ENCODE assay signal across 37 cellular contexts in genomic region chr3:24573576-24573975, GRCh38.
DNase-seq lines count a peak whose midpoint lies in the region; ATAC-seq, FAIRE-seq and TF ChIP-seq lines count a peak whose summit lies in the region.
"Had no signal": no experiment of that assay in that cellular context is flagged by ENCODE, and none has a peak within 500 bp of the region (broad histone marks: within the 10 kb centered on the region; RNA-seq: fewer than 3 reads in every experiment).

No MANE protein-coding gene starts in this region.

- no peak overlapping the region for H3K27ac Mint-ChIP-seq in activated CD4-positive, alpha-beta T cell treated with anti-CD3 and anti-CD28 coated beads, Interleukin-2, amount 10 ng/mL, durations not matched to agents 24 days and 14 days
- H3K27ac Mint-ChIP-seq in nephron progenitor cell: peak overlapping the region; percentile 18
- H3K27ac Mint-ChIP-seq: B cell; CD14-positive monocyte; CD4-positive, alpha-beta memory T cell; CD4-positive, alpha-beta T cell; CD4-positive, CD25-positive, alpha-beta regulatory T cell; CD8-positive, alpha-beta memory T cell; CD8-positive, alpha-beta T cell had no signal

- peak; percentile 6 for DNase-seq in activated CD4-positive, alpha-beta T cell treated with anti-CD3 and anti-CD28 coated beads, Interleukin-2, amount 10 ng/mL, durations not matched to agents 24 days and 14 days
- no peak for DNase-seq in activated CD4-positive, alpha-beta T cell treated with anti-CD3 and anti-CD28 coated beads, Interleukin-2, amount 50 U/mL, for 4 hours
- DNase-seq in endothelial cell of umbilical vein (ENCODE audit: low read depth, low spot score) (no peak), fibroblast of mammary gland (ENCODE audit: low read depth) (peak; percentile 59), nephron progenitor cell (no peak)
- DNase-seq in stimulated activated CD8-positive, alpha-beta memory T cell treated with anti-CD3 and anti-CD28 coated beads, Interleukin-4, amount 100 ng/mL, for 48 hours: no peak
- DNase-seq: 8988T; ACHN; AML-193; BE2C; C1 segment of cervical spinal cord; Caco-2; Calu3; CD4-positive, alpha-beta memory T cell; CD4-positive, alpha-beta T cell; CD4-positive, CD25-positive, alpha-beta regulatory T cell; CD8-positive, alpha-beta memory T cell; CD8-positive, alpha-beta T cell; COR-L47; DMS 273 treated with DMSO at 0.1 percent for 48 hours; DMS153; DMS53; DMS79; DMS79 treated with DMSO at 0.1 percent for 48 hours; DND-41; EL had no signal

- no peaks in the 10 kb centered on the region for H3K27me3 Mint-ChIP-seq in activated CD4-positive, alpha-beta T cell treated with anti-CD3 and anti-CD28 coated beads, Interleukin-2, amount 10 ng/mL, durations not matched to agents 24 days and 14 days
- H3K27me3 Mint-ChIP-seq in nephron progenitor cell (ENCODE audit: low read depth, poor library complexity): peaks cover 5% of the 10 kb centered on the region
- H3K27me3 Mint-ChIP-seq: B cell; CD4-positive, alpha-beta memory T cell; CD4-positive, alpha-beta T cell; CD4-positive, CD25-positive, alpha-beta regulatory T cell had no signal

- BruUV-seq in endothelial cell of umbilical vein (replicated peaks; lab: Mats Ljungman, UMichigan): no TSS peak

- dilution Hi-C loops in endothelial cell of umbilical vein (cut with MboI; ENCODE audit: extremely low pct_ligation_motif_present, low sequenced_read_pairs): no loop called here

- no peaks in the 10 kb centered on the region for H3K79me2 ChIP-seq in endothelial cell of umbilical vein (ENCODE audit: control insufficient read depth, insufficient read depth, low read length)

- no peaks in the 10 kb centered on the region for H3K36me3 ChIP-seq in endothelial cell of umbilical vein (ENCODE audit: control insufficient read depth in 2 of 2, extremely low read depth in 1 of 2, insufficient read depth in 2 of 2, low read length in 2 of 2)
- H3K36me3 ChIP-seq: BE2C; BLaER1; BLaER1 treated with 17β-estradiol and CSF1 and Interleukin-3, amounts not matched to agents 10 nM and 100 nM had no signal

- H3K9ac ChIP-seq in endothelial cell of umbilical vein (replicated peaks; ENCODE audit: extremely low read depth, insufficient read depth, low read length): no peak overlapping the region
- H3K9ac ChIP-seq: BLaER1; BLaER1 treated with 17β-estradiol and CSF1 and Interleukin-3, amounts not matched to agents 10 nM and 100 nM had no signal

- H3K27ac ChIP-seq in endothelial cell of umbilical vein (ENCODE audit: insufficient read depth, low read depth, low read length): no peak overlapping the region
- H3K27ac ChIP-seq: 22Rv1; A549; BLaER1; BLaER1 treated with 17β-estradiol and CSF1 and Interleukin-3, amounts not matched to agents 10 nM and 100 nM; C4-2B had no signal

- H3K4me1 ChIP-seq in endothelial cell of umbilical vein (ENCODE audit: control insufficient read depth, extremely low read depth, insufficient read depth, low read length): no peaks in the 10 kb centered on the region
- H3K4me1 ChIP-seq: A549; BE2C; BLaER1; BLaER1 treated with 17β-estradiol and CSF1 and Interleukin-3, amounts not matched to agents 10 nM and 100 nM; Caco-2 had no signal

- H3K9me1 ChIP-seq in endothelial cell of umbilical vein (replicated peaks; ENCODE audit: control insufficient read depth, extremely low read depth, insufficient read depth, low read length): no peaks in the 10 kb centered on the region

- peaks cover 10% of the 10 kb centered on the region for H3K9me3 Mint-ChIP-seq in activated CD4-positive, alpha-beta T cell treated with anti-CD3 and anti-CD28 coated beads, Interleukin-2, amount 10 ng/mL, durations not matched to agents 24 days and 14 days
- peaks cover 24% of the 10 kb centered on the region for H3K9me3 Mint-ChIP-seq in nephron progenitor cell

- H3K36me3 Mint-ChIP-seq in activated CD4-positive, alpha-beta T cell treated with anti-CD3 and anti-CD28 coated beads, Interleukin-2, amount 10 ng/mL, durations not matched to agents 24 days and 14 days (ENCODE audit: low read depth): no peaks in the 10 kb centered on the region
- no peaks in the 10 kb centered on the region for H3K36me3 Mint-ChIP-seq in nephron progenitor cell (ENCODE audit: low read depth)
- H3K36me3 Mint-ChIP-seq: CD14-positive monocyte; CD4-positive, alpha-beta memory T cell; CD4-positive, CD25-positive, alpha-beta regulatory T cell; CD8-positive, alpha-beta memory T cell; CD8-positive, alpha-beta T cell had no signal

- H2AFZ ChIP-seq in endothelial cell of umbilical vein (ENCODE audit: low read depth, low read length): no peak overlapping the region

- no peaks in the 10 kb centered on the region for H3K4me1 Mint-ChIP-seq in activated CD4-positive, alpha-beta T cell treated with anti-CD3 and anti-CD28 coated beads, Interleukin-2, amount 10 ng/mL, durations not matched to agents 24 days and 14 days
- no peaks in the 10 kb centered on the region for H3K4me1 Mint-ChIP-seq in nephron progenitor cell
- H3K4me1 Mint-ChIP-seq: B cell; CD14-positive monocyte; CD4-positive, alpha-beta memory T cell; CD4-positive, CD25-positive, alpha-beta regulatory T cell; CD8-positive, alpha-beta memory T cell had no signal

- no peak overlapping the region for H3K4me2 ChIP-seq in endothelial cell of umbilical vein (ENCODE audit: insufficient read depth, low read length)
- H3K4me2 ChIP-seq: A549; BLaER1; BLaER1 treated with 17β-estradiol and CSF1 and Interleukin-3, amounts not matched to agents 10 nM and 100 nM had no signal

- no peak for FAIRE-seq in endothelial cell of umbilical vein (lab: Jason Lieb, UNC)
- FAIRE-seq: A204.1, A549, D721Med had no signal

- CTCF ChIA-PET in endothelial cell of umbilical vein (lab: Charles Lee): interaction anchor here (0.7 to 1.8 kb wide), 4 partner anchors 9 to 107 kb away, joined by 3 to 5 read pairs (median 4); no protein-coding TSS in a partner anchor

- H4K20me1 ChIP-seq in endothelial cell of umbilical vein (replicated peaks; ENCODE audit: control insufficient read depth, extremely low read depth, insufficient read depth, low read length): no peaks in the 10 kb centered on the region
- H4K20me1 ChIP-seq: BLaER1; BLaER1 treated with 17β-estradiol and CSF1 and Interleukin-3, amounts not matched to agents 10 nM and 100 nM had no signal

- H3K27me3 ChIP-seq in endothelial cell of umbilical vein (ENCODE audit: control insufficient read depth in 2 of 2, insufficient read depth in 2 of 2, low read length in 2 of 2): no peaks in the 10 kb centered on the region
- H3K27me3 ChIP-seq: BE2C; BLaER1; BLaER1 treated with 17β-estradiol and CSF1 and Interleukin-3, amounts not matched to agents 10 nM and 100 nM had no signal

- POLR2A ChIA-PET in endothelial cell of umbilical vein (lab: Charles Lee): no interaction called here

- no peak overlapping the region for H3K4me3 Mint-ChIP-seq in activated CD4-positive, alpha-beta T cell treated with anti-CD3 and anti-CD28 coated beads, Interleukin-2, amount 10 ng/mL, durations not matched to agents 24 days and 14 days
- H3K4me3 Mint-ChIP-seq in nephron progenitor cell: no peak overlapping the region
- H3K4me3 Mint-ChIP-seq: B cell; CD14-positive monocyte; CD4-positive, alpha-beta memory T cell; CD4-positive, alpha-beta T cell; CD4-positive, CD25-positive, alpha-beta regulatory T cell; CD8-positive, alpha-beta memory T cell; CD8-positive, alpha-beta T cell had no signal

- no peaks in the 10 kb centered on the region for H3K9me3 ChIP-seq in endothelial cell of umbilical vein (replicated peaks; ENCODE audit: control insufficient read depth, insufficient read depth, low read length)
- H3K9me3 ChIP-seq: A549, BE2C, BLaER1, Caco-2 had no signal

- TF ChIP-seq CTCF in endothelial cell of umbilical vein (IDR thresholded peaks at IDR 0.05; ENCODE audit: extremely low read depth in 1 of 2, insufficient read depth in 1 of 2, low read depth in 1 of 2, low read length in 2 of 2) (no peak), fibroblast of mammary gland (conservative IDR thresholded peaks at IDR 0.05; ENCODE audit: control insufficient read depth, insufficient read depth, low read depth, low read length) (no peak), nephron progenitor cell (IDR thresholded peaks at IDR 0.05) (no peak)

- intact Hi-C loops in activated CD4-positive, alpha-beta T cell treated with anti-CD3 and anti-CD28 coated beads, Interleukin-2, amount 10 ng/mL, durations not matched to agents 24 days and 14 days (cut with micrococcal nuclease): no loop called here
- intact Hi-C loops in endothelial cell of umbilical vein (cut with micrococcal nuclease): no loop called here

- no peak for TF ChIP-seq POLR2A in endothelial cell of umbilical vein (IDR thresholded peaks at IDR 0.05; ENCODE audit: low read depth, low read length)

- H3K4me3 ChIP-seq in endothelial cell of umbilical vein (replicated peaks in 1 of 3; ENCODE audit: insufficient read depth in 1 of 3, low read depth in 1 of 3, low read length in 3 of 3): no peak overlapping the region
- no peak overlapping the region for H3K4me3 ChIP-seq in fibroblast of mammary gland (ENCODE audit: control insufficient read depth, low read depth, low read length)
- H3K4me3 ChIP-seq: A549; BLaER1; BLaER1 treated with 17β-estradiol and CSF1 and Interleukin-3, amounts not matched to agents 10 nM and 100 nM had no signal

- ATAC-seq in activated CD4-positive, CD25-positive, alpha-beta regulatory T cell treated with anti-CD3 and anti-CD28 coated beads, Interleukin-2, amount 50 U/mL, for 24 hours: no peak
- no peak for ATAC-seq in GM18498 (IDR thresholded peaks at IDR 0.05; ENCODE audit: unreplicated experiment)
- ATAC-seq: A549; CD8-positive, alpha-beta T cell had no signal

TF ChIP-seq in endothelial cell of umbilical vein, 7 proteins besides CTCF, POLR2A, EP300 and RAD21:
- no peak for TF ChIP-seq EZH2 (IDR thresholded peaks at IDR 0.05; ENCODE audit: borderline replicate concordance, low read depth, low read length, severe bottlenecking)
- no peak for TF ChIP-seq MYC (IDR thresholded peaks at IDR 0.05; ENCODE audit: low read depth, low read length)
- TF ChIP-seq, protein P1, sequence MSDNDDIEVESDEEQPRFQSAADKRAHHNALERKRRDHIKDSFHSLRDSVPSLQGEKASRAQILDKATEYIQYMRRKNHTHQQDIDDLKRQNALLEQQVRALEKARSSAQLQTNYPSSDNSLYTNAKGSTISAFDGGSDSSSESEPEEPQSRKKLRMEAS (IDR thresholded peaks at IDR 0.05; ENCODE audit: insufficient read depth, insufficient read length): no peak
- TF ChIP-seq POLR2AphosphoS5 (IDR thresholded peaks at IDR 0.05; ENCODE audit: insufficient read depth, low read depth, low read length): no peak
- TF ChIP-seq JUN (IDR thresholded peaks at IDR 0.05; ENCODE audit: borderline replicate concordance, insufficient read depth, insufficient read length, low read depth): no peak
- peak; percentile 5 for TF ChIP-seq FOS (IDR thresholded peaks at IDR 0.05; ENCODE audit: borderline replicate concordance, insufficient read depth, low read length)
- no peak for TF ChIP-seq GATA2 (IDR thresholded peaks at IDR 0.05; ENCODE audit: insufficient read depth, insufficient read length, low read depth, low read length)

Comparison
In these comparisons a context has a peak if more than half of its experiments do, and no peak if none do; other contexts are left out.
1. DNase-seq: peak in activated CD4-positive, alpha-beta T cell treated with anti-CD3 and anti-CD28 coated beads, Interleukin-2, amount 10 ng/mL, durations not matched to agents 24 days and 14 days (single experiment) and fibroblast of mammary gland (single experiment); none in activated CD4-positive, alpha-beta T cell treated with anti-CD3 and anti-CD28 coated beads, Interleukin-2, amount 50 U/mL, for 4 hours (0 of 2), endothelial cell of umbilical vein (single experiment), nephron progenitor cell (single experiment) and stimulated activated CD8-positive, alpha-beta memory T cell treated with anti-CD3 and anti-CD28 coated beads, Interleukin-4, amount 100 ng/mL, for 48 hours (single experiment).